ENCODE assay signal across 1 cellular context in genomic region chr9:130239741-130240241, GRCh38.
TF ChIP-seq lines count a peak whose summit lies in the region.

No MANE protein-coding gene starts in this region.

TF ChIP-seq in H1, 55 proteins besides CTCF, POLR2A, EP300 and RAD21:
- no peak for TF ChIP-seq EZH2 (IDR thresholded peaks at IDR 0.05; ENCODE audit: low read depth, low read length, severe bottlenecking)
- no peak for TF ChIP-seq RBBP5 (IDR thresholded peaks at IDR 0.05; ENCODE audit: borderline replicate concordance, low read depth, low read length)
- TF ChIP-seq TEAD4 (IDR thresholded peaks at IDR 0.05; ENCODE audit: low read depth, low read length) = no peak
- TF ChIP-seq SIRT6 (IDR thresholded peaks at IDR 0.05; ENCODE audit: low read length) = no peak
- no peak for TF ChIP-seq CHD2 (IDR thresholded peaks at IDR 0.05; ENCODE audit: low read length)
- no peak for TF ChIP-seq USF2 (IDR thresholded peaks at IDR 0.05; ENCODE audit: low read length)
- TF ChIP-seq TBP (IDR thresholded peaks at IDR 0.05; ENCODE audit: low read depth, low read length) = no peak
- no peak for TF ChIP-seq ASH2L (IDR thresholded peaks at IDR 0.05; ENCODE audit: low read length)
- no peak for TF ChIP-seq GABPA (IDR thresholded peaks at IDR 0.05; ENCODE audit: borderline replicate concordance, insufficient read depth, low read length)
- TF ChIP-seq YY1 (IDR thresholded peaks at IDR 0.05; ENCODE audit: low read depth, low read length) = no peak
- no peak for TF ChIP-seq SP4 (IDR thresholded peaks at IDR 0.05; ENCODE audit: low read length)
- no peak for TF ChIP-seq TAF7 (optimal IDR thresholded peaks at IDR 0.05; ENCODE audit: borderline replicate concordance, low read depth, low read length)
- TF ChIP-seq KDM4A (IDR thresholded peaks at IDR 0.05; ENCODE audit: low read depth, low read length, severe bottlenecking) = no peak
- TF ChIP-seq BCL11A (IDR thresholded peaks at IDR 0.05; ENCODE audit: low read depth in 2 of 2, low read length in 2 of 2) = no peak
- TF ChIP-seq BRCA1 (IDR thresholded peaks at IDR 0.05; ENCODE audit: low read depth, low read length) = no peak
- TF ChIP-seq SP1 (IDR thresholded peaks at IDR 0.05; ENCODE audit: low read depth, low read length) = no peak
- no peak for TF ChIP-seq CHD1 (IDR thresholded peaks at IDR 0.05; ENCODE audit: low read depth, low read length)
- no peak for TF ChIP-seq TCF12 (IDR thresholded peaks at IDR 0.05; ENCODE audit: low read depth, low read length)
- TF ChIP-seq NANOG (IDR thresholded peaks at IDR 0.05; ENCODE audit: insufficient read depth, low read depth, low read length, poor library complexity, severe bottlenecking) = no peak
- TF ChIP-seq HDAC6 (IDR thresholded peaks at IDR 0.05; ENCODE audit: low read depth, low read length) = no peak
